ENCODE assay signal across 15 cellular contexts in the genomic region with DNA sequence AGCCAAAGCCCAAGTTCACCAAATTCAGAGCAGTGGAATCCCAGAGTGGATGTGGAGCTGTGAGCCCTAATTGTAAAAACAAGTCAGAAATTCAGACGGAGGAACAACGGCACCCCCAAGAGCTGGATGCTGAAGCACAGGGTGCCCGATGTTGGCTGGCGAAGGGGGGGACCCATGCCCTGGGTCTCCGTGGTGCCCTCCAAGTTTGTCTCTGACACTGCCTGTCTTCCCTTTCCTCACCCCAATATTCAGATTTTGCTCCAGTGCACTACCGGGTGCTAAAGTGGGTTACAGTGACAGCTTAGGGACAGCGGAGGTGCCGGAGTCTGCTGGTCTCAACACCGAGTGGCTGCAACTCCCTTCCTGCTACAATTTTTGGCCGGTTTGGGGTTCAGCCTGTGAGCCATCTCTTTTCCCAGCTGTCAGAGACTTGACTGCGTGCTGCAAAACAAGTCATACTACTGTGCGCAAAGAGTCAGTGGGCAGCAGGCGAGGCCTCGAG. TPM values are rescaled to one million over a fixed set of nuclear protein-coding genes. Genes with fewer than 3 reads are reported as not detected.
"Had no signal": no experiment of that assay in that cellular context is flagged by ENCODE, and none has a peak within 500 bp of the region (broad histone marks: within the 10 kb centered on the region; RNA-seq: fewer than 3 reads in every experiment).

No MANE protein-coding gene starts in this region.

- DNase-seq: activated CD4-positive, alpha-beta T cell treated with anti-CD3 and anti-CD28 coated beads for 36 hours; activated CD8-positive, alpha-beta memory T cell treated with anti-CD3 and anti-CD28 coated beads, Interleukin-2, amount 50 U/mL, for 48 hours; activated CD8-positive, alpha-beta T cell treated with anti-CD3 and anti-CD28 coated beads for 36 hours; effector CD4-positive, alpha-beta T cell; foreskin melanocyte; kidney glomerular epithelial cell; natural killer cell; T-helper 9 cell; thyroid gland had no signal

- H3K4me3 ChIP-seq: ascending aorta, cardiac muscle cell, coronary artery, lung, mucosa of descending colon, thyroid gland had no signal

- H3K9me3 ChIP-seq: ascending aorta, mucosa of descending colon, thyroid gland had no signal

- H3K4me1 ChIP-seq: ascending aorta had no signal

- H3K36me3 ChIP-seq: ascending aorta, cardiac muscle cell, thyroid gland had no signal

- H3K27me3 ChIP-seq: ascending aorta, cardiac muscle cell, thyroid gland had no signal

- ATAC-seq: activated CD4-positive, alpha-beta T cell treated with anti-CD3 and anti-CD28 coated beads for 36 hours; activated CD8-positive, alpha-beta T cell treated with anti-CD3 and anti-CD28 coated beads for 36 hours; natural killer cell had no signal

- FAIRE-seq: urothelium cell line had no signal

- H3K27ac ChIP-seq: ascending aorta, cardiac muscle cell, thyroid gland had no signal

RNA-seq across cellular contexts. Expression of a gene that starts 6.6 kb away (rescaled TPM):
- total RNA-seq: activated CD4-positive, alpha-beta T cell treated with anti-CD3 and anti-CD28 coated beads for 36 hours; activated CD8-positive, alpha-beta T cell treated with anti-CD3 and anti-CD28 coated beads for 36 hours; natural killer cell had no signal
- polyA plus RNA-seq: cardiac muscle cell had no signal
